ENCODE assay signal across 8 cellular contexts in the genomic region with DNA sequence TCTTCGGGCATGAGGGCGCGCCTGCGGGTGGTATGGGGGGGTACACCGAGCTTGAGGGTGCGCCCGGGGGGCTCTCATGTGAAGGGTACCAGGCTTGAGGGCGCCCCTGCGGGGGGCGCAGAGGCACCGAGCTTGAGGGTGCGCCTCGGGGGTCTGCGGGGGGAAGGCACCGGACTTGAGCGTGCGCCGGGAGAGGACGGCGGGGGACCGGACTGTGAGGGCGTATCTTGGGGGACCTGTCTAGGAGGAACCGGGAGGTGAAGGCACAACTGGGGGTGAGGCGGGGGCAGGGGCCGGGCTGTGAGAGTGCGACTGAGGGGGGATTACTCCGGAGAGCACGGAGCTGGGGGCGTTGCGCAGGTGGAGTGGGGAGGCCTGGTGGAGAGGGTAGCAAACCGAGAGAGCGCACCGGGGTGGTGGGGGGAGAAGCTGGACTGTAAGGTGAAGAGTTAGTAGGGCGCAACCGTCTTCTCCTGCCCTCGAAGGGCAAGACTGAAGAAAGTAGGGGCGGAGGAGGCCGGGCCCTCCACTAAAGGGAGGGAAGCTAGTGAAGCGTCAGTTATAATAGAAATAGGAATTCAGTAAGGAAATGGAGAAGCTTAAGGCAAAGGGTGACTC. TPM values are rescaled to one million over a fixed set of nuclear protein-coding genes. Genes with fewer than 3 reads are reported as not detected.
A peak's percentile ranks its signal among the peaks of the same experiment; 100 is the strongest.
DNase-seq lines count a peak whose midpoint lies in the region; ATAC-seq lines count a peak whose summit lies in the region.

No MANE protein-coding gene starts in this region.

- H3K9me3 ChIP-seq in duodenal mucosa (ENCODE audit: control insufficient read depth in 1 of 2, low read length in 2 of 2), result no peaks in the 10 kb centered on the region

- H3K56ac ChIP-seq in mesendoderm (ENCODE audit: low read length), result peak overlapping the region; percentile 99

- H3K4me1 ChIP-seq in duodenal mucosa (ENCODE audit: control insufficient read depth in 1 of 2, insufficient read depth in 2 of 2, low read length in 2 of 2), result peaks cover 4 to 9% of the 10 kb centered on the region in 2 donors
- H3K4me1 ChIP-seq in mesendoderm (ENCODE audit: control insufficient read depth, low read depth, low read length), result peaks cover 4% of the 10 kb centered on the region

- H2BK5ac ChIP-seq in mesendoderm (ENCODE audit: low read length), result peak overlapping the region; percentile 46

- H4K8ac ChIP-seq in mesendoderm (ENCODE audit: low read depth, low read length), result peak overlapping the region; percentile 68

- no peak overlapping the region for H4K5ac ChIP-seq in mesendoderm (ENCODE audit: low read length)

- H2BK15ac ChIP-seq in mesendoderm (replicated peaks; ENCODE audit: low read depth), result no peak overlapping the region

- H3K79me2 ChIP-seq in mesendoderm (ENCODE audit: control insufficient read depth, insufficient read depth, low read length), result peaks cover 35% of the 10 kb centered on the region

- peak overlapping the region; percentile 98 for H3K23ac ChIP-seq in mesendoderm (ENCODE audit: low read length)

- no CpG with 5 or more reads among the region's 39 CpGs for WGBS in mesendoderm (ENCODE audit: extremely low coverage, insufficient coverage, low lambda C conversion rate)

- H3K36me3 ChIP-seq in duodenal mucosa (ENCODE audit: control insufficient read depth in 1 of 2, insufficient read depth in 2 of 2, low read length in 2 of 2), result peaks cover 0 to 3% of the 10 kb centered on the region in 2 donors
- no peaks in the 10 kb centered on the region for H3K36me3 ChIP-seq in mesendoderm (ENCODE audit: control insufficient read depth, insufficient read depth, low read length)

- peak overlapping the region; percentile 97 for H3K4ac ChIP-seq in mesendoderm (ENCODE audit: low read depth, low read length)

- H3K79me1 ChIP-seq in mesendoderm (ENCODE audit: low read length), result no peaks in the 10 kb centered on the region

- H3K9ac ChIP-seq in duodenal mucosa (ENCODE audit: low read depth in 1 of 2, low read length in 2 of 2) (peak overlapping the region; percentile 92 to 100), mesendoderm (ENCODE audit: low read length) (peak overlapping the region; percentile 94)

- no peak overlapping the region for H2AK5ac ChIP-seq in mesendoderm (ENCODE audit: low read length)

- H3K27ac ChIP-seq in duodenal mucosa (ENCODE audit: low read depth, low read length) (peak overlapping the region; percentile 99), mesendoderm (ENCODE audit: low read depth, low read length) (peak overlapping the region; percentile 93)

- H3K18ac ChIP-seq in mesendoderm (ENCODE audit: low read length), result peak overlapping the region; percentile 91

- ATAC-seq in HG03139 (IDR thresholded peaks at IDR 0.05; ENCODE audit: unreplicated experiment), result no peak

- DNase-seq in NOMO-1 (lab: John Stamatoyannopoulos, UW; ENCODE audit: unreplicated experiment in 2 of 2) (peak; percentile 48 to 63), NOMO-1 treated with DMSO at 0.1 percent for 48 hours (lab: John Stamatoyannopoulos, UW; ENCODE audit: unreplicated experiment) (no peak), mesendoderm (peak; percentile 62), amniotic stem cell (lab: John Stamatoyannopoulos, UW) (no peak)
- peak; percentile 31 to 51 for DNase-seq in activated CD4-positive, alpha-beta T cell treated with anti-CD3 and anti-CD28 coated beads for 4 hours
- peak; percentile 28 for DNase-seq in stimulated activated naive CD4-positive, alpha-beta T cell treated with Interleukin-2 at 50 U/mL for 16 hours (lab: John Stamatoyannopoulos, UW)

- H3K27me3 ChIP-seq in duodenal mucosa (ENCODE audit: control insufficient read depth in 1 of 2, insufficient read depth in 2 of 2, low read length in 2 of 2), result no peaks in the 10 kb centered on the region
- no peaks in the 10 kb centered on the region for H3K27me3 ChIP-seq in mesendoderm (ENCODE audit: insufficient read depth, low read length, poor library complexity)

- H3K4me3 ChIP-seq in duodenal mucosa (ENCODE audit: low read depth in 1 of 2, low read length in 2 of 2) (peak overlapping the region; percentile 91), mesendoderm (ENCODE audit: low read length) (peak overlapping the region; percentile 91)

- H2BK120ac ChIP-seq in mesendoderm (ENCODE audit: low read depth, low read length), result peak overlapping the region; percentile 40

- peak overlapping the region; percentile 80 for H3K4me2 ChIP-seq in mesendoderm (ENCODE audit: low read length)

RNA-seq across cellular contexts. Expression of a gene that starts 1.1 kb away (rescaled TPM):
- 74.3 TPM for polyA plus RNA-seq in mesendoderm (2013, experiment 1 of 2)
- polyA plus RNA-seq in mesendoderm (2013, experiment 2 of 2), result 71.3 TPM

Comparison
In these comparisons a context has a peak if more than half of its experiments do, and no peak if none do; other contexts are left out.
1. DNase-seq: peak in NOMO-1 (2 of 2), activated CD4-positive, alpha-beta T cell treated with anti-CD3 and anti-CD28 coated beads for 4 hours (2 of 2), mesendoderm (single experiment) and stimulated activated naive CD4-positive, alpha-beta T cell treated with Interleukin-2 at 50 U/mL for 16 hours (single experiment); none in NOMO-1 treated with DMSO at 0.1 percent for 48 hours (single experiment) and amniotic stem cell (single experiment).